1 cellular context compared by ENCODE assay signal in the genomic region with DNA sequence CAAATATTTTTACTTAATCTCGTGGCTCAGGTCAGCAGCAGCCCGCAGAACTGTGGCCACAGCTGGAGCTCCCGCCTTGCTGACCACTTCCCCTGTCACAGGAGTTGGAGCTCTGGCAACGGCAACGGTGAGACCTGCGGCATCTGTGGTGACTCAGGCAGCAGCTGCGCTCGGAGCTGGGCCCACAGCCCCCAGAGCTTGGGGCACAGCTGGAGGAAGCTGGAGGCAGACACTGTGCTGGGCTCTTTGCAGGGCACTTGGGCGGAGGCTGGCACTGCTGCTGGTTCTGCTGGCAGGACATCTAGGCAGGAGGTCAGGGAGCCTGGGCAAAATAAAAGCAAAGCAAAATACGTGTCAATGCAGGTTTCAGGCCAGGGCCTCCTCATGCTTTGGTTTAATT.
TF ChIP-seq lines count a peak whose summit lies in the region.

A gene with protein sequence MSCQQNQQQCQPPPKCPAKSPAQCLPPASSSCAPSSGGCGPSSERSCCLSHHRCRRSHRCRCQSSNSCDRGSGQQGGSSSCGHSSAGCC (minus strand): TSS at position 301 of the 400 bp plus-strand sequence. CDS start 0 bp downstream, at position 301.

TF ChIP-seq in IMR-90, 13 proteins besides CTCF, POLR2A, EP300 and RAD21 (continued from another document):
- TF ChIP-seq, protein P1, sequence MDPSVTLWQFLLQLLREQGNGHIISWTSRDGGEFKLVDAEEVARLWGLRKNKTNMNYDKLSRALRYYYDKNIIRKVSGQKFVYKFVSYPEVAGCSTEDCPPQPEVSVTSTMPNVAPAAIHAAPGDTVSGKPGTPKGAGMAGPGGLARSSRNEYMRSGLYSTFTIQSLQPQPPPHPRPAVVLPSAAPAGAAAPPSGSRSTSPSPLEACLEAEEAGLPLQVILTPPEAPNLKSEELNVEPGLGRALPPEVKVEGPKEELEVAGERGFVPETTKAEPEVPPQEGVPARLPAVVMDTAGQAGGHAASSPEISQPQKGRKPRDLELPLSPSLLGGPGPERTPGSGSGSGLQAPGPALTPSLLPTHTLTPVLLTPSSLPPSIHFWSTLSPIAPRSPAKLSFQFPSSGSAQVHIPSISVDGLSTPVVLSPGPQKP (IDR thresholded peaks at IDR 0.05; ENCODE audit: borderline replicate concordance, low read depth, low read length) = no peak
- TF ChIP-seq BHLHE40 (IDR thresholded peaks at IDR 0.05; ENCODE audit: low read depth, low read length) = no peak
- no peak for TF ChIP-seq CHD1 (IDR thresholded peaks at IDR 0.05; ENCODE audit: low read depth, low read length)
